Comparison of ENCODE assay signal across 9 cellular contexts in the genomic region with DNA sequence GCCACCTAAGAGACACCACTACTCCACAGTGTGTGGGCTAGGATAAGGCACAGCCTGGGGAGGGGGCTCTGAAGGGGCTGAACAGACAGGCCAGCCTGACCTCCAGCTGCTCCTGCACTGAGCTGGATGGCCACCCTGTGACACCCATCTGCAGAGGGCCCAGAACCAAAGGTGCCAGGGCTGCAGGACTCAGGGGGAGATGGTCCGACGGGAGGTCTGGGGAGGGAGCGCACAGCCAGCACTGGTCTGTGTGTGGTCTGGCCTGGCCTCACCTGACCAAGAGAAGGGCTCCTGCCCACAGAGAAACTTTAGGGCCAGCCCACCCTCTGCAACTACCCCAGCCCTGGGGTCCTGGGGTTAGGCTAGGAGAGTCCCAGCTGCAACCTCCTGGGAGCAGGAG. TPM values are rescaled to one million over a fixed set of nuclear protein-coding genes. Genes with fewer than 3 reads are reported as not detected.
A peak's percentile ranks its signal among the peaks of the same experiment; 100 is the strongest.
DNase-seq lines count a peak whose midpoint lies in the region; ATAC-seq and TF ChIP-seq lines count a peak whose summit lies in the region.
"Had no signal": no experiment of that assay in that cellular context is flagged by ENCODE, and none has a peak within 500 bp of the region (broad histone marks: within the 10 kb centered on the region; RNA-seq: fewer than 3 reads in every experiment).

No MANE protein-coding gene starts in this region.

- no peak for DNase-seq in CD4-positive, CD25-positive, alpha-beta regulatory T cell
- no peak for DNase-seq in LNCaP clone FGC (ENCODE audit: low read depth)
- DNase-seq in neural crest cell (ENCODE audit: low read depth, low spot score): no peak
- no peak for DNase-seq in AML-193 (lab: John Stamatoyannopoulos, UW)
- DNase-seq in germinal center (ENCODE audit: low spot score): no peak

- peaks cover 0 to 38% (median 13%) of the 10 kb centered on the region in 4 donors for H3K4me1 Mint-ChIP-seq in CD4-positive, CD25-positive, alpha-beta regulatory T cell
- H3K4me1 Mint-ChIP-seq in neural crest cell: peaks cover 5% of the 10 kb centered on the region

- TF ChIP-seq CTCF in LNCaP clone FGC (IDR thresholded peaks at IDR 0.05; ENCODE audit: control insufficient read depth, extremely low read depth, insufficient read depth) (no peak), neural crest cell (conservative IDR thresholded peaks at IDR 0.05) (no peak)

- H3K4me3 ChIP-seq in CD4-positive, CD25-positive, alpha-beta regulatory T cell (ENCODE audit: low read depth, low read length): no peak overlapping the region
- H3K4me3 ChIP-seq in LNCaP clone FGC (ENCODE audit: low read depth, low read length) (peak overlapping the region; percentile 69), duodenal mucosa (ENCODE audit: low read depth in 1 of 2, low read length in 2 of 2) (peak overlapping the region; percentile 68 to 76)

- H3K27me3 Mint-ChIP-seq in CD4-positive, CD25-positive, alpha-beta regulatory T cell: no peaks in the 10 kb centered on the region
- H3K27me3 Mint-ChIP-seq in neural crest cell (ENCODE audit: low read depth): peaks cover 2% of the 10 kb centered on the region

- H3K9me3 Mint-ChIP-seq in CD4-positive, CD25-positive, alpha-beta regulatory T cell: peaks cover 0 to 1% (median 0%) of the 10 kb centered on the region in 7 donors
- no peaks in the 10 kb centered on the region for H3K9me3 Mint-ChIP-seq in neural crest cell

- ATAC-seq in CD4-positive, CD25-positive, alpha-beta regulatory T cell (ENCODE audit: low read depth in 2 of 2): no peak
- no peak for ATAC-seq in GM19351 (IDR thresholded peaks at IDR 0.05; ENCODE audit: unreplicated experiment)
- ATAC-seq in GM19397 (IDR thresholded peaks at IDR 0.05; ENCODE audit: unreplicated experiment): no peak

- H3K36me3 Mint-ChIP-seq in CD4-positive, CD25-positive, alpha-beta regulatory T cell: peaks cover 16% of the 10 kb centered on the region
- H3K36me3 Mint-ChIP-seq in neural crest cell (ENCODE audit: low read depth): peaks cover 4% of the 10 kb centered on the region

- peaks cover 30% of the 10 kb centered on the region for H3K4me1 ChIP-seq in CD4-positive, CD25-positive, alpha-beta regulatory T cell (ENCODE audit: control insufficient read depth, insufficient read depth, low read length, poor library complexity, severe bottlenecking)
- peaks cover 32 to 37% of the 10 kb centered on the region in 2 donors for H3K4me1 ChIP-seq in duodenal mucosa (ENCODE audit: control insufficient read depth in 1 of 2, insufficient read depth in 2 of 2, low read length in 2 of 2)

- H3K27me3 ChIP-seq in CD4-positive, CD25-positive, alpha-beta regulatory T cell (ENCODE audit: control insufficient read depth, insufficient read depth, low read length): no peaks in the 10 kb centered on the region
- no peaks in the 10 kb centered on the region for H3K27me3 ChIP-seq in duodenal mucosa (ENCODE audit: control insufficient read depth in 1 of 2, insufficient read depth in 2 of 2, low read length in 2 of 2)

- H3K9me3 ChIP-seq in CD4-positive, CD25-positive, alpha-beta regulatory T cell (ENCODE audit: control insufficient read depth in 2 of 2, low read length in 2 of 2): no peaks in the 10 kb centered on the region
- no peaks in the 10 kb centered on the region for H3K9me3 ChIP-seq in duodenal mucosa (ENCODE audit: control insufficient read depth in 1 of 2, low read length in 2 of 2)

- H3K36me3 ChIP-seq in CD4-positive, CD25-positive, alpha-beta regulatory T cell (ENCODE audit: control insufficient read depth, insufficient read depth, low read length): peaks cover 11% of the 10 kb centered on the region
- peaks cover 18 to 31% of the 10 kb centered on the region in 2 donors for H3K36me3 ChIP-seq in duodenal mucosa (ENCODE audit: control insufficient read depth in 1 of 2, insufficient read depth in 2 of 2, low read length in 2 of 2)

- peak overlapping the region; percentile 56 to 89 (median 70) for H3K4me3 Mint-ChIP-seq in CD4-positive, CD25-positive, alpha-beta regulatory T cell
- peak overlapping the region; percentile 81 for H3K4me3 Mint-ChIP-seq in neural crest cell

- peak overlapping the region; percentile 46 to 70 for H3K9ac ChIP-seq in duodenal mucosa (ENCODE audit: low read depth in 1 of 2, low read length in 2 of 2)

- no peak overlapping the region for H3K27ac ChIP-seq in CD4-positive, CD25-positive, alpha-beta regulatory T cell (ENCODE audit: insufficient read depth, low read length, poor library complexity, severe bottlenecking)
- no peak overlapping the region for H3K27ac ChIP-seq in duodenal mucosa (ENCODE audit: low read depth, low read length)

- H3K27ac Mint-ChIP-seq in CD4-positive, CD25-positive, alpha-beta regulatory T cell: peak overlapping the region in 2 of 3 donors; percentile 55 to 75
- H3K27ac Mint-ChIP-seq in neural crest cell (ENCODE audit: unreplicated experiment): no peak overlapping the region

RNA-seq across cellular contexts. Expression of a gene that starts 0.8 kb away (rescaled TPM):
- total RNA-seq in CD4-positive, CD25-positive, alpha-beta regulatory T cell: 2.8 TPM
- 1 to 10 TPM in 2 of 4 donors, under 1 TPM in 2; 0.48 to 4.3 (median 1.3) TPM for polyA plus RNA-seq in CD4-positive, CD25-positive, alpha-beta regulatory T cell
- total RNA-seq in neural crest cell: 2.4 and 3.3 TPM in 2 replicates
- total RNA-seq: M059J had no signal

RNA-seq across cellular contexts. Expression of a gene that starts 12.1 kb away (rescaled TPM):
- total RNA-seq in CD4-positive, CD25-positive, alpha-beta regulatory T cell: 134 TPM
- polyA plus RNA-seq in CD4-positive, CD25-positive, alpha-beta regulatory T cell: 10 to 100 TPM; 11.9 to 18.0 (median 13.8) TPM
- 120 and 124 TPM in 2 replicates for total RNA-seq in neural crest cell

RNA-seq across cellular contexts. Expression of a gene that starts 26.1 kb away (rescaled TPM):
- total RNA-seq in CD4-positive, CD25-positive, alpha-beta regulatory T cell: 615 TPM
- 100 to 1,000 TPM; 219 to 283 (median 237) TPM for polyA plus RNA-seq in CD4-positive, CD25-positive, alpha-beta regulatory T cell
- total RNA-seq in neural crest cell: 67.6 and 69.5 TPM in 2 replicates
